8 cellular contexts compared by ENCODE assay signal in the genomic region with DNA sequence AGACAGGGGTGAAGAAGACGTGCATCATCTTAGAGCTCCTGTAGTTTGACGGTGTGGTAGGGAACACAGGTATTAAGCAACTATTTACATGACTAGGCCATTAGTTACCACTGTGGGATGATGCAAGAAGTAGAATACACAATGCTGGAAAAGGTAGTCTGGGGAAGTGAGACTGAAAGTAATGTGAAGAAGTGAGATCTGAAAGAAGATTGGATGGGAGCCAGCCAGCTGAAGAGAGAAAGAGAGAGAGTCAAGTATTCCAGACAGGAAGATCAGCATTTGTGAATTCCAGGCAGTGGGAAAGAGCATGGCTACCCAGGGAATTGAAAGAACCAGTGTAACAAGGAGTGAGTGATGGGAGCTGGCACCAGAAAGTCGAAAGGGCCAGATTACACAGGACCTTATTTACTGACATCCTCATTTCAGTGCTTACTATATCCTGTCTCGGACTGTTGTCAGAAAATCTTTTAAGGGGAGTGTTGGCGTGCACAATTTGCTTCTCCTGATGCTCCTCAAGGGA. TPM values are rescaled to one million over a fixed set of nuclear protein-coding genes. Genes with fewer than 3 reads are reported as not detected.
DNase-seq lines count a peak whose midpoint lies in the region; ATAC-seq and TF ChIP-seq lines count a peak whose summit lies in the region.

No MANE protein-coding gene starts in this region.

- no peaks in the 10 kb centered on the region for H3K27me3 Mint-ChIP-seq in neural progenitor cell (ENCODE audit: insufficient read depth, low read depth)

- 64% methylated on average over 5 of the region's 5 CpGs for WGBS in thymus

- H3K4me2 ChIP-seq in neural progenitor cell = no peak overlapping the region

- no peaks in the 10 kb centered on the region for H4K20me1 ChIP-seq in neural progenitor cell (ENCODE audit: low read depth)

- ATAC-seq in GM18909 (IDR thresholded peaks at IDR 0.05; ENCODE audit: poor library complexity, unreplicated experiment) (peak; percentile 51), HG02973 (IDR thresholded peaks at IDR 0.05; ENCODE audit: unreplicated experiment) (peak; percentile 65)

- H3K4me3 Mint-ChIP-seq in neural progenitor cell = no peak overlapping the region

- H3K9ac ChIP-seq in neural progenitor cell = no peak overlapping the region

- peak overlapping the region; percentile 58 for H3K27ac ChIP-seq in thymus (ENCODE audit: low read depth)
- H3K27ac ChIP-seq in neural progenitor cell = no peak overlapping the region

- H3K9me3 Mint-ChIP-seq in neural progenitor cell = no peaks in the 10 kb centered on the region

- no peak overlapping the region for H2AFZ ChIP-seq in neural progenitor cell (replicated peaks)

- H3K4me3 ChIP-seq in thymus (ENCODE audit: low read length) (no peak overlapping the region), neural progenitor cell (no peak overlapping the region)

- no peaks in the 10 kb centered on the region for H3F3A ChIP-seq in neural progenitor cell (ENCODE audit: low read depth)

- DNase-seq in OCI-M1 (lab: John Stamatoyannopoulos, UW) (peak; percentile 87), germinal center (ENCODE audit: low spot score) (peak; percentile 42), neural progenitor cell (ENCODE audit: low spot score) (no peak)
- DNase-seq in activated effector memory CD4-positive, alpha-beta T cell treated with anti-CD3 and anti-CD28 coated beads, Interleukin-2, amount 50 U/mL, for 16 hours = no peak
- DNase-seq in activated CD8-positive, alpha-beta memory T cell treated with anti-CD3 and anti-CD28 coated beads, Interleukin-2, amount 50 U/mL, for 4 hours = no peak

- H3K36me3 ChIP-seq in thymus (ENCODE audit: control insufficient read depth, insufficient read depth) (no peaks in the 10 kb centered on the region), neural progenitor cell (no peaks in the 10 kb centered on the region)

- no peak for TF ChIP-seq CTCF in neural progenitor cell (IDR thresholded peaks at IDR 0.05)

- no peaks in the 10 kb centered on the region for H3K9me3 ChIP-seq in thymus (ENCODE audit: control insufficient read depth)
- no peaks in the 10 kb centered on the region for H3K9me3 ChIP-seq in neural progenitor cell (ENCODE audit: low read depth)

- H3K27me3 ChIP-seq in thymus (ENCODE audit: control insufficient read depth, insufficient read depth) (peaks cover 3% of the 10 kb centered on the region), neural progenitor cell (peaks cover 31% of the 10 kb centered on the region)

- H3K79me2 ChIP-seq in neural progenitor cell (ENCODE audit: low read depth) = no peaks in the 10 kb centered on the region

- no peaks in the 10 kb centered on the region for H3K4me1 Mint-ChIP-seq in neural progenitor cell

- H3K36me3 Mint-ChIP-seq in neural progenitor cell = no peaks in the 10 kb centered on the region

- no peak overlapping the region for H3K27ac Mint-ChIP-seq in neural progenitor cell

- H3K4me1 ChIP-seq in thymus (ENCODE audit: control insufficient read depth, insufficient read depth, low read length) (peaks cover 11% of the 10 kb centered on the region), neural progenitor cell (no peaks in the 10 kb centered on the region)

RNA-seq across cellular contexts. Expression of gene CFAP58, which starts 4.0 kb away (rescaled TPM):
- 0.34 TPM for polyA plus RNA-seq in thymus
- total RNA-seq in neural progenitor cell (ENCODE audit: low replicate concordance) = 0.53 and 1.7 TPM in 2 replicates

RNA-seq across cellular contexts. Expression of gene ITPRIP, which starts 11.4 kb away (rescaled TPM):
- polyA plus RNA-seq in thymus = 13.6 TPM
- 1.6 and 4.4 TPM in 2 replicates for total RNA-seq in neural progenitor cell (ENCODE audit: low replicate concordance)

Comparison
In these comparisons a context has a peak if more than half of its experiments do, and no peak if none do; other contexts are left out.
1. DNase-seq: peak in OCI-M1 (single experiment) and germinal center (single experiment); none in activated effector memory CD4-positive, alpha-beta T cell treated with anti-CD3 and anti-CD28 coated beads, Interleukin-2, amount 50 U/mL, for 16 hours (single experiment), neural progenitor cell (single experiment) and activated CD8-positive, alpha-beta memory T cell treated with anti-CD3 and anti-CD28 coated beads, Interleukin-2, amount 50 U/mL, for 4 hours (single experiment).